2 cellular contexts compared by ENCODE assay signal in genomic region chr13:44142911-44143665, GRCh38.
TF ChIP-seq lines count a peak whose summit lies in the region.

No MANE protein-coding gene starts in this region.

TF ChIP-seq in HEK293, 187 proteins besides CTCF, POLR2A, EP300 and RAD21 (continued from another document and continues in another):
- TF ChIP-seq SP2 (tag by site-specific recombination; IDR thresholded peaks at IDR 0.05) (peak; percentile 25; the same call in 1 of the 2 replicates), ZFP69B (tag by site-specific recombination; IDR thresholded peaks at IDR 0.05) (0 out of 2 replicates have a peak, but pooled peaks have one; percentile 16), INSM2 (tag by site-specific recombination; IDR thresholded peaks at IDR 0.05) (peak; percentile 82), ZFP41 (tag by site-specific recombination; IDR thresholded peaks at IDR 0.05; ENCODE audit: borderline replicate concordance) (no peak), ZNF792 (tag by site-specific recombination; IDR thresholded peaks at IDR 0.05) (no peak), ZNF521 (tag by site-specific recombination; IDR thresholded peaks at IDR 0.05) (no peak), MZF1 (tag by site-specific recombination; IDR thresholded peaks at IDR 0.05; ENCODE audit: borderline replicate concordance) (no peak), ZNF670 (tag by site-specific recombination; IDR thresholded peaks at IDR 0.05; ENCODE audit: low read depth) (no peak), GLIS1 (tag by site-specific recombination; IDR thresholded peaks at IDR 0.05) (peak; percentile 70), ZBTB17 (tag by site-specific recombination; IDR thresholded peaks at IDR 0.05) (0 out of 2 replicates have a peak, but pooled peaks have one; percentile 28), ZNF24 (tag by site-specific recombination; IDR thresholded peaks at IDR 0.05) (peak; percentile 83; the same call in 1 of the 2 replicates), ZBTB21 (tag by site-specific recombination; IDR thresholded peaks at IDR 0.05) (peak; percentile 63), SCRT2 (tag by site-specific recombination; IDR thresholded peaks at IDR 0.05) (peak; percentile 99), SP7 (tag by site-specific recombination; IDR thresholded peaks at IDR 0.05) (peak; percentile 90), ZNF776 (tag by site-specific recombination; IDR thresholded peaks at IDR 0.05; ENCODE audit: borderline replicate concordance) (no peak), ZNF701 (tag by site-specific recombination; IDR thresholded peaks at IDR 0.05) (no peak), ZNF10 (tag by site-specific recombination; IDR thresholded peaks at IDR 0.05) (peak; percentile 62), ZNF416 (tag by site-specific recombination; IDR thresholded peaks at IDR 0.05) (no peak), ZNF585B (tag by site-specific recombination; IDR thresholded peaks at IDR 0.05) (no peak), ZNF76 (tag by site-specific recombination; IDR thresholded peaks at IDR 0.05; ENCODE audit: borderline replicate concordance, low read depth) (no peak), ZNF19 (tag by site-specific recombination; IDR thresholded peaks at IDR 0.05; ENCODE audit: low read depth) (no peak)
- TF ChIP-seq, protein P1, sequence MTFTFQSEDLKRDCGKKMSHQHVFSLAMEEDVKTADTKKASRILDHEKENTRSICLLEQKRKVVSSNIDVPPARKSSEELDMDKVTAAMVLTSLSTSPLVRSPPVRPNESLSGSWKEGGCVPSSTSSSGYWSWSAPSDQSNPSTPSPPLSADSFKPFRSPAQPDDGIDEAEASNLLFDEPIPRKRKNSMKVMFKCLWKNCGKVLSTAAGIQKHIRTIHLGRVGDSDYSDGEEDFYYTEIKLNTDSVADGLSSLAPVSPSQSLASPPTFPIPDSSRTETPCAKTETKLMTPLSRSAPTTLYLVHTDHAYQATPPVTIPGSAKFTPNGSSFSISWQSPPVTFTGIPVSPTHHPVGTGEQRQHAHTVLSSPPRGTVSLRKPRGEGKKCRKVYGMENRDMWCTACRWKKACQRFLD (tag by site-specific recombination; IDR thresholded peaks at IDR 0.05): no peak
- TF ChIP-seq, protein P2, sequence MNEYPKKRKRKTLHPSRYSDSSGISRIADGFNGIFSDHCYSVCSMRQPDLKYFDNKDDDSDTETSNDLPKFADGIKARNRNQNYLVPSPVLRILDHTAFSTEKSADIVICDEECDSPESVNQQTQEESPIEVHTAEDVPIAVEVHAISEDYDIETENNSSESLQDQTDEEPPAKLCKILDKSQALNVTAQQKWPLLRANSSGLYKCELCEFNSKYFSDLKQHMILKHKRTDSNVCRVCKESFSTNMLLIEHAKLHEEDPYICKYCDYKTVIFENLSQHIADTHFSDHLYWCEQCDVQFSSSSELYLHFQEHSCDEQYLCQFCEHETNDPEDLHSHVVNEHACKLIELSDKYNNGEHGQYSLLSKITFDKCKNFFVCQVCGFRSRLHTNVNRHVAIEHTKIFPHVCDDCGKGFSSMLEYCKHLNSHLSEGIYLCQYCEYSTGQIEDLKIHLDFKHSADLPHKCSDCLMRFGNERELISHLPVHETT (tag by site-specific recombination; IDR thresholded peaks at IDR 0.05): peak; percentile 79
- TF ChIP-seq, protein P3, sequence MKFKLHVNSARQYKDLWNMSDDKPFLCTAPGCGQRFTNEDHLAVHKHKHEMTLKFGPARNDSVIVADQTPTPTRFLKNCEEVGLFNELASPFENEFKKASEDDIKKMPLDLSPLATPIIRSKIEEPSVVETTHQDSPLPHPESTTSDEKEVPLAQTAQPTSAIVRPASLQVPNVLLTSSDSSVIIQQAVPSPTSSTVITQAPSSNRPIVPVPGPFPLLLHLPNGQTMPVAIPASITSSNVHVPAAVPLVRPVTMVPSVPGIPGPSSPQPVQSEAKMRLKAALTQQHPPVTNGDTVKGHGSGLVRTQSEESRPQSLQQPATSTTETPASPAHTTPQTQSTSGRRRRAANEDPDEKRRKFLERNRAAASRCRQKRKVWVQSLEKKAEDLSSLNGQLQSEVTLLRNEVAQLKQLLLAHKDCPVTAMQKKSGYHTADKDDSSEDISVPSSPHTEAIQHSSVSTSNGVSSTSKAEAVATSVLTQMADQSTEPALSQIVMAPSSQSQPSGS (tag by site-specific recombination; IDR thresholded peaks at IDR 0.05; ENCODE audit: low read depth): no peak

TF ChIP-seq in SK-N-SH, 30 proteins besides CTCF, POLR2A, EP300 and RAD21 (continued from another document):
- TF ChIP-seq, protein P4, sequence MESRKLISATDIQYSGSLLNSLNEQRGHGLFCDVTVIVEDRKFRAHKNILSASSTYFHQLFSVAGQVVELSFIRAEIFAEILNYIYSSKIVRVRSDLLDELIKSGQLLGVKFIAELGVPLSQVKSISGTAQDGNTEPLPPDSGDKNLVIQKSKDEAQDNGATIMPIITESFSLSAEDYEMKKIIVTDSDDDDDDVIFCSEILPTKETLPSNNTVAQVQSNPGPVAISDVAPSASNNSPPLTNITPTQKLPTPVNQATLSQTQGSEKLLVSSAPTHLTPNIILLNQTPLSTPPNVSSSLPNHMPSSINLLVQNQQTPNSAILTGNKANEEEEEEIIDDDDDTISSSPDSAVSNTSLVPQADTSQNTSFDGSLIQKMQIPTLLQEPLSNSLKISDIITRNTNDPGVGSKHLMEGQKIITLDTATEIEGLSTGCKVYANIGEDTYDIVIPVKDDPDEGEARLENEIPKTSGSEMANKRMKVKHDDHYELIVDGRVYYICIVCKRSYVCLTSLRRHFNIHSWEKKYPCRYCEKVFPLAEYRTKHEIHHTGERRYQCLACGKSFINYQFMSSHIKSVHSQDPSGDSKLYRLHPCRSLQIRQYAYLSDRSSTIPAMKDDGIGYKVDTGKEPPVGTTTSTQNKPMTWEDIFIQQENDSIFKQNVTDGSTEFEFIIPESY (IDR thresholded peaks at IDR 0.05; ENCODE audit: borderline replicate concordance, low read depth): no peak
- no peak for TF ChIP-seq CHD2 (IDR thresholded peaks at IDR 0.05; ENCODE audit: low read length, partially characterized antibody)
- TF ChIP-seq TAF1 (IDR thresholded peaks at IDR 0.05; ENCODE audit: borderline replicate concordance, low read depth, low read length): no peak
- TF ChIP-seq EZH2phosphoT487 (IDR thresholded peaks at IDR 0.05; ENCODE audit: borderline replicate concordance, low read depth): no peak
- TF ChIP-seq FOSL2 (IDR thresholded peaks at IDR 0.05; ENCODE audit: borderline replicate concordance, low read depth): no peak
